ENCODE assay signal across 11 cellular contexts in genomic region chr11:126319374-126319740, GRCh38. TPM values are rescaled to one million over a fixed set of nuclear protein-coding genes. Genes with fewer than 3 reads are reported as not detected.
DNase-seq lines count a peak whose midpoint lies in the region; ATAC-seq and TF ChIP-seq lines count a peak whose summit lies in the region.
"Had no signal": no experiment of that assay in that cellular context is flagged by ENCODE, and none has a peak within 500 bp of the region (broad histone marks: within the 10 kb centered on the region; RNA-seq: fewer than 3 reads in every experiment).

No MANE protein-coding gene starts in this region.

- no peak for DNase-seq in Jurkat, Clone E6-1 (ENCODE audit: low read depth, low spot score)
- no peak for DNase-seq in chondrocyte (ENCODE audit: low spot score)
- DNase-seq in osteoblast (ENCODE audit: insufficient read length, low spot score, missing footprints): no peak
- no peak for DNase-seq in stimulated activated CD4-positive, alpha-beta T cell treated with anti-CD3 and anti-CD28 coated beads, Interleukin-4, amount 100 ng/mL, for 4 hours
- DNase-seq in DMS153 treated with DMSO at 0.1 percent for 48 hours (lab: John Stamatoyannopoulos, UW; ENCODE audit: unreplicated experiment): no peak
- DNase-seq in hippocampal formation (lab: John Stamatoyannopoulos, UW): no peak
- DNase-seq: Caco-2, cerebellar nuclear complex, NCI-H187 had no signal

- H3K27me3 Mint-ChIP-seq in chondrocyte (ENCODE audit: low read depth): no peaks in the 10 kb centered on the region

- H3K9me3 Mint-ChIP-seq in chondrocyte (ENCODE audit: low read depth): no peaks in the 10 kb centered on the region

- H3K4me2 ChIP-seq in BLaER1 (peak overlapping the region; percentile 91), osteoblast (ENCODE audit: insufficient read depth, low read length) (no peak overlapping the region)

- H3K4me1 ChIP-seq in BLaER1 (peaks cover 49% of the 10 kb centered on the region), osteoblast (ENCODE audit: insufficient read depth, low read length) (peaks cover 26% of the 10 kb centered on the region)

- H3K36me3 Mint-ChIP-seq in chondrocyte (ENCODE audit: low read depth): peaks cover 2% of the 10 kb centered on the region

- no peak overlapping the region for H3K4me3 Mint-ChIP-seq in chondrocyte (ENCODE audit: unreplicated experiment)

- H3K9me3 ChIP-seq in BLaER1: peaks cover 9% of the 10 kb centered on the region
- H3K9me3 ChIP-seq in osteoblast (ENCODE audit: low read depth, low read length): no peaks in the 10 kb centered on the region
- H3K9me3 ChIP-seq: Caco-2 had no signal

- peak overlapping the region; percentile 93 for H2AFZ ChIP-seq in osteoblast (ENCODE audit: low read length)

- TF ChIP-seq CTCF in chondrocyte (IDR thresholded peaks at IDR 0.05) (no peak), osteoblast (IDR thresholded peaks at IDR 0.05; ENCODE audit: extremely low read depth, low read depth, low read length) (no peak)

- H3K36me3 ChIP-seq in BLaER1: peaks cover 40% of the 10 kb centered on the region
- H3K36me3 ChIP-seq in osteoblast (ENCODE audit: insufficient read depth, low read length): peaks cover 2% of the 10 kb centered on the region

- H3K9ac ChIP-seq in BLaER1: peak overlapping the region; percentile 53

- no peaks in the 10 kb centered on the region for H3K79me2 ChIP-seq in osteoblast (ENCODE audit: insufficient read depth, low read length)

- H3K27me3 ChIP-seq in BLaER1: no peaks in the 10 kb centered on the region
- H3K27me3 ChIP-seq in osteoblast (ENCODE audit: insufficient read depth, low read length): no peaks in the 10 kb centered on the region

- peaks cover 36% of the 10 kb centered on the region for H3K4me1 Mint-ChIP-seq in chondrocyte (ENCODE audit: low read depth)

- H4K20me1 ChIP-seq in BLaER1 (peaks cover 5% of the 10 kb centered on the region; the same call in 1 of the 2 replicates), osteoblast (ENCODE audit: insufficient read depth, low read length) (no peaks in the 10 kb centered on the region)

- no peak for ATAC-seq in GM19324 (IDR thresholded peaks at IDR 0.05; ENCODE audit: low FRiP score, unreplicated experiment)

- H3K27ac ChIP-seq in BLaER1: peak overlapping the region; percentile 79
- peak overlapping the region; percentile 87 for H3K27ac ChIP-seq in osteoblast (ENCODE audit: low read depth, low read length)

- H3K4me3 ChIP-seq in BLaER1: peak overlapping the region; percentile 35
- H3K4me3 ChIP-seq in Jurkat, Clone E6-1 (ENCODE audit: low read length): peak overlapping the region; percentile 38
- H3K4me3 ChIP-seq in osteoblast (ENCODE audit: insufficient read depth, low read length): no peak overlapping the region

- H3K27ac Mint-ChIP-seq in chondrocyte (ENCODE audit: unreplicated experiment): peak overlapping the region; percentile 94

RNA-seq across cellular contexts. Expression of gene DCPS, which starts 15.5 kb away (rescaled TPM):
- polyA plus RNA-seq in Jurkat, Clone E6-1 (2012; ENCODE audit: insufficient read depth, insufficient read length): 54.6 TPM
- total RNA-seq in chondrocyte (12.3 to 14.8 TPM (median 12.4 TPM) in 3 replicates), osteoblast (8.3 TPM in 2 replicates)

RNA-seq across cellular contexts. Expression of gene ST3GAL4, which starts 36.1 kb away (rescaled TPM):
- 22.6 TPM for polyA plus RNA-seq in Jurkat, Clone E6-1 (2012; ENCODE audit: insufficient read depth, insufficient read length)
- total RNA-seq in chondrocyte (30.7 to 75.9 TPM (median 30.9 TPM) in 3 replicates), osteoblast (11.8 and 13.8 TPM in 2 replicates)

RNA-seq across cellular contexts. Expression of gene TIRAP, which starts 36.5 kb away (rescaled TPM):
- 4.9 TPM for polyA plus RNA-seq in Jurkat, Clone E6-1 (2012; ENCODE audit: insufficient read depth, insufficient read length)
- 8.6 to 10.0 TPM (median 9.8 TPM) in 3 replicates for total RNA-seq in chondrocyte
- total RNA-seq in osteoblast: 9.8 and 10.6 TPM in 2 replicates

RNA-seq across cellular contexts. Expression of gene FOXRED1, which starts 50.4 kb away (rescaled TPM):
- polyA plus RNA-seq in Jurkat, Clone E6-1 (2012; ENCODE audit: insufficient read depth, insufficient read length): 67.7 TPM
- total RNA-seq in chondrocyte: 19.1 to 32.5 TPM (median 19.3 TPM) in 3 replicates
- 8.3 and 11.6 TPM in 2 replicates for total RNA-seq in osteoblast

RNA-seq across cellular contexts. Expression of gene SRPRA, which starts 50.7 kb away (rescaled TPM):
- 71.6 TPM for polyA plus RNA-seq in Jurkat, Clone E6-1 (2012; ENCODE audit: insufficient read depth, insufficient read length)
- total RNA-seq in chondrocyte (108 to 144 TPM (median 110 TPM) in 3 replicates), osteoblast (94.6 and 99.5 TPM in 2 replicates)
